Comparison of ENCODE assay signal across 21 cellular contexts in the genomic region with DNA sequence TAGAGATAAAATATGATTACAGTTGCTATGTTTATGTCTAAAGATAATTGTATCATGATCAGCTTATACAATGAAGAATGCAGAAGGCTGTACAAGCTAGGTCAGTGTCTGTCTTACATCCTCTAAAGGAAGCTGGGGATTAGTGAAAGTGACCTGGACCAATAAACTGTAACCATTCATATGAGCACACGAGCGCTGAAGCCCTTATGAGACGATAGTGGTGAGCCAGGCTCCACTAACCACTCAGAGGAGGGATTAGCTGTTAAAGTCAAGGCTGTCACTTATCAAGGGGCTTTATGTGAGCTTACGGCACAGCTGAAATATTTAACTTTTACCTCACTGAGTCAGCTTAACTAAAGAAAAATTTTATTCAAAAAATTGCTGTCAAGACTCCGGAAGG. TPM values are rescaled to one million over a fixed set of nuclear protein-coding genes. Genes with fewer than 3 reads are reported as not detected.
DNase-seq lines count a peak whose midpoint lies in the region; ATAC-seq, FAIRE-seq and TF ChIP-seq lines count a peak whose summit lies in the region.
"Had no signal": no experiment of that assay in that cellular context is flagged by ENCODE, and none has a peak within 500 bp of the region (broad histone marks: within the 10 kb centered on the region; RNA-seq: fewer than 3 reads in every experiment).

No MANE protein-coding gene starts in this region.

- H3K4me3 Mint-ChIP-seq in HFFc6 = peak overlapping the region; percentile 73
- H3K4me3 Mint-ChIP-seq in activated B cell treated with CpG ODN at 0.5 μM for 24 hours = no peak overlapping the region
- no peak overlapping the region for H3K4me3 Mint-ChIP-seq in immature natural killer cell
- H3K4me3 Mint-ChIP-seq: T-helper 1 cell treated with Interleukin-12 subunit alpha and Interleukin-12 subunit beta and Interleukin-4 antibody, amounts not matched to agents 30 μg/mL and 1 μg/mL, for 36 hours had no signal

- H3K9me3 Mint-ChIP-seq in HFFc6 (no peaks in the 10 kb centered on the region), activated B cell treated with CpG ODN at 0.5 μM for 24 hours (no peaks in the 10 kb centered on the region), immature natural killer cell (no peaks in the 10 kb centered on the region)
- H3K9me3 Mint-ChIP-seq: activated T-helper 2 cell treated with anti-CD3 and anti-CD28 coated beads, Interferon-gamma antibody, Interleukin-2, Interleukin-4, amounts not matched to agents 10 μg/mL and 5 μg/mL and 100 μg/mL, durations not matched to agents 14 hours and 24 hours and 36 hours; T-helper 1 cell treated with Interleukin-12 subunit alpha and Interleukin-12 subunit beta and Interleukin-4 antibody, amounts not matched to agents 30 μg/mL and 1 μg/mL, for 36 hours had no signal

- intact Hi-C loops in activated B cell treated with CpG ODN at 0.5 μM for 24 hours (cut with micrococcal nuclease) = no loop called here

- no peaks in the 10 kb centered on the region for H3K9me3 ChIP-seq in mesodermal cell (ENCODE audit: control insufficient read depth, low read length)
- H3K9me3 ChIP-seq: BLaER1, neutrophil had no signal

- H3K36me3 Mint-ChIP-seq in HFFc6 (ENCODE audit: low read depth) (peaks cover 25% of the 10 kb centered on the region), activated B cell treated with CpG ODN at 0.5 μM for 24 hours (ENCODE audit: low read depth) (peaks cover 44% of the 10 kb centered on the region), immature natural killer cell (peaks cover 0 to 19% (median 18%) of the 10 kb centered on the region in 3 donors)

- H3K27ac Mint-ChIP-seq in HFFc6 = peak overlapping the region; percentile 77
- no peak overlapping the region for H3K27ac Mint-ChIP-seq in activated B cell treated with CpG ODN at 0.5 μM for 24 hours
- peak overlapping the region in 1 of 6 donors; percentile 11 for H3K27ac Mint-ChIP-seq in immature natural killer cell
- H3K27ac Mint-ChIP-seq: activated T-helper 2 cell treated with anti-CD3 and anti-CD28 coated beads, Interferon-gamma antibody, Interleukin-2, Interleukin-4, amounts not matched to agents 10 μg/mL and 5 μg/mL and 100 μg/mL, durations not matched to agents 14 hours and 24 hours and 36 hours had no signal

- ATAC-seq in activated B cell treated with CpG ODN at 0.5 μM for 24 hours (ENCODE audit: low read depth) (peak; percentile 47), GM18861 (IDR thresholded peaks at IDR 0.05; ENCODE audit: unreplicated experiment) (no peak), GM18909 (IDR thresholded peaks at IDR 0.05; ENCODE audit: poor library complexity, unreplicated experiment) (no peak)
- ATAC-seq: sciatic nerve had no signal

- peak; percentile 91 for FAIRE-seq in D721Med (lab: Jason Lieb, UNC)
- FAIRE-seq: colon had no signal

- no peak overlapping the region for H3K4me3 ChIP-seq in mesodermal cell (ENCODE audit: extremely low read depth, insufficient read depth, low read length, poor library complexity, severe bottlenecking)
- H3K4me3 ChIP-seq: BLaER1 had no signal

- DNase-seq in D721Med (ENCODE audit: insufficient read length, low spot score) = peak; percentile 29
- DNase-seq in HFFc6 = peak; percentile 60
- no peak for DNase-seq in activated B cell treated with CpG ODN at 0.5 μM for 24 hours
- no peak for DNase-seq in immature natural killer cell
- no peak for DNase-seq in kidney glomerular epithelial cell (lab: John Stamatoyannopoulos, UW)
- DNase-seq: amygdala; KBM-7; NCI-H1092 treated with DMSO at 0.1 percent for 48 hours; NCI-H2171; SHP77 treated with DMSO at 0.1 percent for 48 hours; stimulated activated CD4-positive, alpha-beta T cell treated with anti-CD3 and anti-CD28 coated beads, Interleukin-4, amount 100 ng/mL, for 1 hour; stimulated activated CD8-positive, alpha-beta memory T cell treated with anti-CD3 and anti-CD28 coated beads, Interleukin-4, amount 100 ng/mL, for 48 hours had no signal

- TF ChIP-seq CTCF in D721Med (IDR thresholded peaks at IDR 0.05; ENCODE audit: insufficient read depth, missing control alignments) (no peak), HFFc6 (IDR thresholded peaks at IDR 0.05) (no peak), activated B cell treated with CpG ODN at 0.5 μM for 24 hours (IDR thresholded peaks at IDR 0.05) (no peak)

- H3K4me1 ChIP-seq in mesodermal cell (ENCODE audit: control insufficient read depth, insufficient read depth, low read length, poor library complexity, severe bottlenecking) = peaks cover 5% of the 10 kb centered on the region
- H3K4me1 ChIP-seq: BLaER1 had no signal

- H3K36me3 ChIP-seq in mesodermal cell (ENCODE audit: control insufficient read depth, insufficient read depth, low read length) = peaks cover 25% of the 10 kb centered on the region

- peaks cover 20% of the 10 kb centered on the region for H3K4me1 Mint-ChIP-seq in HFFc6 (ENCODE audit: low read depth)
- peaks cover 35% of the 10 kb centered on the region for H3K4me1 Mint-ChIP-seq in activated B cell treated with CpG ODN at 0.5 μM for 24 hours
- H3K4me1 Mint-ChIP-seq in immature natural killer cell = peaks cover 11 to 39% of the 10 kb centered on the region in 2 donors

- 93% methylated on average over 3 of the region's 5 CpGs; no CpG with 5 or more reads in 1 of the 2 experiments for WGBS in mesodermal cell (ENCODE audit: insufficient coverage in 2 of 2), 2 experiments

- CTCF ChIA-PET in activated B cell treated with CpG ODN at 0.5 μM for 24 hours (lab: Charles Lee) = interaction anchor here (1.5 kb wide), 1 partner anchor 97 kb away, joined by 3 read pairs; no protein-coding TSS in a partner anchor

- POLR2A ChIA-PET in activated B cell treated with CpG ODN at 0.5 μM for 24 hours (lab: Charles Lee) = interaction anchor here (0.7 kb wide), 1 partner anchor 318 kb away, joined by 3 read pairs; no protein-coding TSS in a partner anchor

- no peaks in the 10 kb centered on the region; the same call in 1 of the 2 replicates for H3K27me3 Mint-ChIP-seq in HFFc6 (ENCODE audit: insufficient read depth)
- no peaks in the 10 kb centered on the region for H3K27me3 Mint-ChIP-seq in activated B cell treated with CpG ODN at 0.5 μM for 24 hours
- peaks cover 0 to 1% (median 0%) of the 10 kb centered on the region in 3 donors for H3K27me3 Mint-ChIP-seq in immature natural killer cell (ENCODE audit: low read depth in 3 of 3)

- peak overlapping the region; percentile 78 for H3K27ac ChIP-seq in mesodermal cell (ENCODE audit: low read depth, low read length, severe bottlenecking)
- H3K27ac ChIP-seq: BLaER1, neutrophil had no signal

RNA-seq across cellular contexts. Expression of a gene that starts 30.3 kb away (rescaled TPM):
- total RNA-seq in HFFc6 (2021; fragmentation: NEBNext Ultra II Directional; extraction: Animal tissue kit (Norgen Biotek cat#: 25700)) = 100 to 1,000 TPM; 104 to 149 (median 140) TPM
- 80.2 and 81.7 TPM in 2 replicates for total RNA-seq in activated B cell treated with CpG ODN at 0.5 μM for 24 hours
- 156 TPM for polyA plus RNA-seq in mesodermal cell (2013, experiment 1 of 2)
- polyA plus RNA-seq in mesodermal cell (2013, experiment 2 of 2) = 159 TPM
- 100 to 1,000 TPM; 345 to 618 (median 351) TPM for polyA plus RNA-seq in immature natural killer cell

Comparison
In these comparisons a context has a peak if more than half of its experiments do, and no peak if none do; other contexts are left out.
1. DNase-seq: peak in D721Med (single experiment) and HFFc6 (single experiment); none in activated B cell treated with CpG ODN at 0.5 μM for 24 hours (single experiment), immature natural killer cell (0 of 3) and kidney glomerular epithelial cell (single experiment).